In the genomic region with DNA sequence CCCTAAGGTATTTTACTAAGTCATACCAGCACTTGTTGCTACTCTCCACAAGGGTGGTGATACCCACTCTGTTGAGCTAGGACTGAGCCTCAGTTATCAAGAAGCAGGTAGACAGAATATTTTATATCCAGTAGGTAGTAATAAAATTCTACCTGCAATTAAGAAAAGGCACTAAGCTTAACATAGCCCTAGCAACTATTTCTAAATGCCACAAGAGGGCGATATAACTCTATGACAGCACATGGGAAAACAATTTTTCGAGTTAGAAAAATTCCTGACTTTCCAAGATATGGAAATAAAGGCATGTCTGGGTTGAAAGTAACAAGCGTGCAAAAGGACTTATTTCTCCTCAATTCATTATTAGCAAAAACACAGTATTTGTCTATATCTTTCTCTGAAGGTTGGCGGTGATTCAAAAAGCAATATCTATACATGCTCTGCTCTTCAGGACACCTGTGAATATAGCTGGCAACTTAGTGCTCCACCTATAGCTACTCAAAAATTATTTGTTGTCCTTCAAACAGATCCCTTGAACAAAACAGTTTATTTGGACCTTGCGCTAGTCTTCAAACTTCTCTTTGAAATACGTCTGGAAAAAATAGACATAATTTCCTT, we compare ENCODE assay signal across 1 cellular context.
TF ChIP-seq lines count a peak whose summit lies in the region.

No MANE protein-coding gene starts in this region.

TF ChIP-seq in K562, 482 proteins besides CTCF, POLR2A, EP300 and RAD21 (continued from another document):
- TF ChIP-seq, protein P1, sequence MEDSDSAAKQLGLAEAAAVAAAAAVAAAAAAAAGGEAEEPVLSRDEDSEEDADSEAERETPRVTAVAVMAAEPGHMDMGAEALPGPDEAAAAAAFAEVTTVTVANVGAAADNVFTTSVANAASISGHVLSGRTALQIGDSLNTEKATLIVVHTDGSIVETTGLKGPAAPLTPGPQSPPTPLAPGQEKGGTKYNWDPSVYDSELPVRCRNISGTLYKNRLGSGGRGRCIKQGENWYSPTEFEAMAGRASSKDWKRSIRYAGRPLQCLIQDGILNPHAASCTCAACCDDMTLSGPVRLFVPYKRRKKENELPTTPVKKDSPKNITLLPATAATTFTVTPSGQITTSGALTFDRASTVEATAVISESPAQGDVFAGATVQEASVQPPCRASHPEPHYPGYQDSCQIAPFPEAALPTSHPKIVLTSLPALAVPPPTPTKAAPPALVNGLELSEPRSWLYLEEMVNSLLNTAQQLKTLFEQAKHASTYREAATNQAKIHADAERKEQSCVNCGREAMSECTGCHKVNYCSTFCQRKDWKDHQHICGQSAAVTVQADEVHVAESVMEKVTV (CRISPR knock-in tag; IDR thresholded peaks at IDR 0.05): peak; percentile 55
- TF ChIP-seq MIER1 (IDR thresholded peaks at IDR 0.05; ENCODE audit: low read depth): no peak
- TF ChIP-seq, protein P2, sequence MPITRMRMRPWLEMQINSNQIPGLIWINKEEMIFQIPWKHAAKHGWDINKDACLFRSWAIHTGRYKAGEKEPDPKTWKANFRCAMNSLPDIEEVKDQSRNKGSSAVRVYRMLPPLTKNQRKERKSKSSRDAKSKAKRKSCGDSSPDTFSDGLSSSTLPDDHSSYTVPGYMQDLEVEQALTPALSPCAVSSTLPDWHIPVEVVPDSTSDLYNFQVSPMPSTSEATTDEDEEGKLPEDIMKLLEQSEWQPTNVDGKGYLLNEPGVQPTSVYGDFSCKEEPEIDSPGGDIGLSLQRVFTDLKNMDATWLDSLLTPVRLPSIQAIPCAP (CRISPR knock-in tag; IDR thresholded peaks at IDR 0.05; ENCODE audit: borderline replicate concordance): no peak
- TF ChIP-seq, protein P3, sequence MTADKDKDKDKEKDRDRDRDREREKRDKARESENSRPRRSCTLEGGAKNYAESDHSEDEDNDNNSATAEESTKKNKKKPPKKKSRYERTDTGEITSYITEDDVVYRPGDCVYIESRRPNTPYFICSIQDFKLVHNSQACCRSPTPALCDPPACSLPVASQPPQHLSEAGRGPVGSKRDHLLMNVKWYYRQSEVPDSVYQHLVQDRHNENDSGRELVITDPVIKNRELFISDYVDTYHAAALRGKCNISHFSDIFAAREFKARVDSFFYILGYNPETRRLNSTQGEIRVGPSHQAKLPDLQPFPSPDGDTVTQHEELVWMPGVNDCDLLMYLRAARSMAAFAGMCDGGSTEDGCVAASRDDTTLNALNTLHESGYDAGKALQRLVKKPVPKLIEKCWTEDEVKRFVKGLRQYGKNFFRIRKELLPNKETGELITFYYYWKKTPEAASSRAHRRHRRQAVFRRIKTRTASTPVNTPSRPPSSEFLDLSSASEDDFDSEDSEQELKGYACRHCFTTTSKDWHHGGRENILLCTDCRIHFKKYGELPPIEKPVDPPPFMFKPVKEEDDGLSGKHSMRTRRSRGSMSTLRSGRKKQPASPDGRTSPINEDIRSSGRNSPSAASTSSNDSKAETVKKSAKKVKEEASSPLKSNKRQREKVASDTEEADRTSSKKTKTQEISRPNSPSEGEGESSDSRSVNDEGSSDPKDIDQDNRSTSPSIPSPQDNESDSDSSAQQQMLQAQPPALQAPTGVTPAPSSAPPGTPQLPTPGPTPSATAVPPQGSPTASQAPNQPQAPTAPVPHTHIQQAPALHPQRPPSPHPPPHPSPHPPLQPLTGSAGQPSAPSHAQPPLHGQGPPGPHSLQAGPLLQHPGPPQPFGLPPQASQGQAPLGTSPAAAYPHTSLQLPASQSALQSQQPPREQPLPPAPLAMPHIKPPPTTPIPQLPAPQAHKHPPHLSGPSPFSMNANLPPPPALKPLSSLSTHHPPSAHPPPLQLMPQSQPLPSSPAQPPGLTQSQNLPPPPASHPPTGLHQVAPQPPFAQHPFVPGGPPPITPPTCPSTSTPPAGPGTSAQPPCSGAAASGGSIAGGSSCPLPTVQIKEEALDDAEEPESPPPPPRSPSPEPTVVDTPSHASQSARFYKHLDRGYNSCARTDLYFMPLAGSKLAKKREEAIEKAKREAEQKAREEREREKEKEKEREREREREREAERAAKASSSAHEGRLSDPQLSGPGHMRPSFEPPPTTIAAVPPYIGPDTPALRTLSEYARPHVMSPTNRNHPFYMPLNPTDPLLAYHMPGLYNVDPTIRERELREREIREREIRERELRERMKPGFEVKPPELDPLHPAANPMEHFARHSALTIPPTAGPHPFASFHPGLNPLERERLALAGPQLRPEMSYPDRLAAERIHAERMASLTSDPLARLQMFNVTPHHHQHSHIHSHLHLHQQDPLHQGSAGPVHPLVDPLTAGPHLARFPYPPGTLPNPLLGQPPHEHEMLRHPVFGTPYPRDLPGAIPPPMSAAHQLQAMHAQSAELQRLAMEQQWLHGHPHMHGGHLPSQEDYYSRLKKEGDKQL (CRISPR knock-in tag; IDR thresholded peaks at IDR 0.05; ENCODE audit: borderline replicate concordance): no peak
- TF ChIP-seq DMBX1 (CRISPR knock-in tag; IDR thresholded peaks at IDR 0.05; ENCODE audit: borderline replicate concordance): no peak
- TF ChIP-seq PHF20 (IDR thresholded peaks at IDR 0.05; ENCODE audit: partially characterized antibody): no peak
- no peak for TF ChIP-seq ZEB2 (IDR thresholded peaks at IDR 0.05)
